ENCODE assay signal across 15 cellular contexts in the genomic region with DNA sequence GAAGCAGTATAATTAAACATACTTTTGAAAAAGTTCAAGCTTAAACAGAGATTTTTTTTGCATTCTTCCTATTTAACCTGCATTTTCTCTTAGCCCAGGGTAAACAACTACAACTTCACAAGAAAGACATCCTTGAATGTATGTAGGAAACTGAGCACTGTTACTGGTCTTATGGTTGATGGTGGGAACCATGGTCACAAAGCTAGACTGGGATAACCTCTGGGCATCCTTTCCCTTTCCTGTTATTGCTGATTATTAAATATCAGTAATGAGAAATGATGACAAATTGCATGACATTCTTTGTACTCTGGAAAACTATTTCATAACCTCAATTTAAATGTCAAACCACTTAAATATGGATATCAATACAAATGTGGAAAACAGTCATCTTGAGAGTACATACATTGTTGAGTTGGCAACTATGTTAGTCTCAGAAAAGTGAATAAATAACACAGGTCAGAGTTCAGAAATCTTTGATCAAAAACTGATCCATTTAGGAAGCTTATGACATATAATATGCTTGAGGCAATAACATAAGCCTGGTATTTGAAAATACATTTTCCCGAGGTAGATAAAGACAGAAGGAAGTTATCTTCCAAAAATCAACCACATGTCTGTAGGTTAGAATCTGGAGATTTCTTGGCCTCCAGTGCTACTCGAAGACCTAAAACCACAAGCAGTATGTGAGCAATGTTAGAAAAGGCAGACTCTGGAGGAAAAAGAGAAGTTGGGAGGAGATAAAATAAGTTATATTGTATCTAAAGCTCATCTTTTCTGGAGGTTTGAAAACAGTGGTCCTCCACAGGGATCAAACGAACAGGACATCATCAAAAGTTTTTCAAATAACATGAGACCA.
"Had no signal": no experiment of that assay in that cellular context is flagged by ENCODE, and none has a peak within 500 bp of the region (broad histone marks: within the 10 kb centered on the region; RNA-seq: fewer than 3 reads in every experiment).

No MANE protein-coding gene starts in this region.

- H3K27me3 Mint-ChIP-seq: natural killer cell treated with Interleukin-12 subunit alpha and Interleukin-12 subunit beta and Interleukin-15 and Interleukin-18, amount 100 ng/mL, for 72 hours had no signal

- H3K4me1 ChIP-seq: spleen, upper lobe of right lung had no signal

- H3K27me3 ChIP-seq: hepatocyte, spleen, upper lobe of right lung had no signal

- ATAC-seq: natural killer cell treated with Interleukin-12 subunit alpha and Interleukin-12 subunit beta and Interleukin-15 and Interleukin-18, amount 100 ng/mL, for 72 hours; sciatic nerve; upper lobe of right lung had no signal

- H3K4me3 Mint-ChIP-seq: natural killer cell treated with Interleukin-12 subunit alpha and Interleukin-12 subunit beta and Interleukin-15 and Interleukin-18, amount 100 ng/mL, for 72 hours had no signal

- H3K9me3 ChIP-seq: SK-N-SH, spleen, upper lobe of right lung had no signal

- H3K27ac ChIP-seq: hepatocyte, spleen, upper lobe of right lung had no signal

- DNase-seq: activated CD8-positive, alpha-beta memory T cell treated with anti-CD3 and anti-CD28 coated beads for 24 hours; activated gamma-delta T cell treated with Interleukin-2 at 50 U/mL for 16 hours; cortex of kidney; effector CD8-positive, alpha-beta T cell; left ventricle myocardium superior; mesenchymal stem cell; occipital lobe; SK-N-SH; spleen; stimulated activated CD4-positive, alpha-beta T cell treated with anti-CD3 and anti-CD28 coated beads, Interleukin-1b, Interleukin-23, amount 100 ng/mL, for 48 hours; stimulated activated naive CD4-positive, alpha-beta T cell; upper lobe of right lung had no signal

- H3K9me3 Mint-ChIP-seq: natural killer cell treated with Interleukin-12 subunit alpha and Interleukin-12 subunit beta and Interleukin-15 and Interleukin-18, amount 100 ng/mL, for 72 hours had no signal

- H3K4me3 ChIP-seq: hepatocyte, spleen, upper lobe of right lung had no signal

- H3K27ac Mint-ChIP-seq: natural killer cell treated with Interleukin-12 subunit alpha and Interleukin-12 subunit beta and Interleukin-15 and Interleukin-18, amount 100 ng/mL, for 72 hours had no signal
